27 cellular contexts compared by ENCODE assay signal in the genomic region with DNA sequence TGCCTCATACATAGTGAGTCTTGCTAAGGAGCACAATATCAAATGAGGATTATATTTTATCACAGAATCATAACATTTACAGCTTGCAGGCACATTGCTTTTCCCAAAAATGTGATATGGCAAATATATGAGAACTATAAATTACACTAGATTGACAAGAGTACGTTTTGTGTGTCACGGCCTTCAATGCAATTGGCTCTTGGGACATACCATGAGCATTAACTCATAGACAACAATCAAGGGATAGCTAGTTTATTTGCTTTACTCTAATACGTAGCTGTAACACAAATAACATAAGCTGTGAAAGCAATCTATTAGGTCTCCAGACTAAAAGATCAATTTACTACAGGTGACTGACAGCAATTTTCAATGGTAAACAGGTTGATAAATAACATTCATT.
"Had no signal": no experiment of that assay in that cellular context is flagged by ENCODE, and none has a peak within 500 bp of the region (broad histone marks: within the 10 kb centered on the region; RNA-seq: fewer than 3 reads in every experiment).

No MANE protein-coding gene starts in this region.

- H3K4me3 ChIP-seq: esophagus muscularis mucosa, gastroesophageal sphincter, heart right ventricle, hepatocyte had no signal

- H3K27ac ChIP-seq: brain microvascular endothelial cell, esophagus muscularis mucosa, foreskin keratinocyte, gastroesophageal sphincter, heart right ventricle, hepatocyte had no signal

- H3K27me3 ChIP-seq: brain microvascular endothelial cell, esophagus muscularis mucosa, foreskin keratinocyte, gastroesophageal sphincter, heart right ventricle, hepatocyte had no signal

- DNase-seq: activated CD4-positive, alpha-beta T cell treated with anti-CD3 and anti-CD28 coated beads for 36 hours; activated CD4-positive, alpha-beta T cell treated with anti-CD3 and anti-CD28 coated beads, Interleukin-2, amount 10 ng/mL, durations not matched to agents 24 days and 14 days; activated CD4-positive, alpha-beta T cell treated with anti-CD3 and anti-CD28 coated beads, Interleukin-2, amount 50 U/mL, for 4 hours; activated CD4-positive, CD25-positive, alpha-beta regulatory T cell; activated CD4-positive, CD25-positive, alpha-beta regulatory T cell treated with anti-CD3 and anti-CD28 coated beads, Interleukin-2, amount 50 U/mL, for 72 hours; activated CD8-positive, alpha-beta memory T cell treated with anti-CD3 and anti-CD28 coated beads for 24 hours; activated CD8-positive, alpha-beta T cell treated with anti-CD3 and anti-CD28 coated beads for 36 hours; activated effector memory CD4-positive, alpha-beta T cell treated with Interleukin-2 at 50 U/mL for 16 hours; activated gamma-delta T cell treated with Interleukin-2 at 50 U/mL for 16 hours; activated naive CD4-positive, alpha-beta T cell treated with anti-CD3 and anti-CD28 coated beads, Interleukin-2, amount 50 U/mL, for 16 hours; activated naive CD4-positive, alpha-beta T cell treated with Interleukin-2 at 50 U/mL for 16 hours; activated T-cell treated with anti-CD3 and anti-CD28 coated beads, Interleukin-2, amount 50 U/mL, for 4 hours; amniotic stem cell; anterior cingulate cortex; brain microvascular endothelial cell; cortex of kidney; dermis blood vessel endothelial cell; effector CD4-positive, alpha-beta T cell; effector memory CD8-positive, alpha-beta T cell; erythroblast; heart right ventricle; T-helper 2 cell had no signal

- H2AFZ ChIP-seq: hepatocyte had no signal

- H3K4me2 ChIP-seq: hepatocyte had no signal

- ATAC-seq: activated CD4-positive, alpha-beta T cell treated with anti-CD3 and anti-CD28 coated beads for 36 hours; activated CD8-positive, alpha-beta T cell treated with anti-CD3 and anti-CD28 coated beads for 36 hours; activated T-cell treated with anti-CD3 and anti-CD28 coated beads, Interleukin-2, amount 50 U/mL, for 4 hours; activated T-helper 17 cell treated with anti-CD3 and anti-CD28 coated beads, Interleukin-2, amount 50 U/mL, for 72 hours; effector memory CD8-positive, alpha-beta T cell; foreskin keratinocyte; gastroesophageal sphincter; heart right ventricle had no signal

- H3K9me3 ChIP-seq: esophagus muscularis mucosa, gastroesophageal sphincter, heart right ventricle had no signal

- H3K79me2 ChIP-seq: hepatocyte had no signal

- H3K36me3 ChIP-seq: brain microvascular endothelial cell, esophagus muscularis mucosa, gastroesophageal sphincter had no signal
